15 cellular contexts compared by ENCODE assay signal in the genomic region with DNA sequence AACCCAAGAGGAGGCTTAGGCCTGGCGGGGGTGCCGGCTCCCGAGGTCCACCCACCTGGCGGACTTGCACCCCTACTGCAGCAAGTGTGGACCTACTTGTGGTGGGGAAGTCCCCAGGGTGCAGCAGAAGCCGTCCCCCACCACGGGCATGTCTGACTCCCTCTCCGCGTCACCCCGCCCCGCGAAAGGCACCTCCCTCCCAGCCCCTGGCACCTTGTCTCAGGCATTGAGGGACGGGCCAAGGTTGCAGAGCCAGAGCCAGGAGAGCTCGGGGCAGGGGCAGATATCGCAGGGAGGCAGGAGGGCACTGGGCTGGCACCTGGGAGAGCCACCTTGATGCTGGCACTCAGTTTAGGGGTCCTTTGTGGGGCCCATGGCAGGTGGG. TPM values are rescaled to one million over a fixed set of nuclear protein-coding genes. Genes with fewer than 3 reads are reported as not detected.
DNase-seq lines count a peak whose midpoint lies in the region; ATAC-seq, FAIRE-seq and TF ChIP-seq lines count a peak whose summit lies in the region.
"Had no signal": no experiment of that assay in that cellular context is flagged by ENCODE, and none has a peak within 500 bp of the region (broad histone marks: within the 10 kb centered on the region; RNA-seq: fewer than 3 reads in every experiment).

No MANE protein-coding gene starts in this region.

- no peak overlapping the region for H3K9ac ChIP-seq in GM12878 (ENCODE audit: control insufficient read depth, insufficient read depth, low read length)

- in situ Hi-C loops in GM12878 (cut with MboI), result no loop called here

- H3K9me3 ChIP-seq in GM12878 (replicated peaks; ENCODE audit: control insufficient read depth, insufficient read depth, low read length) (no peaks in the 10 kb centered on the region), upper lobe of right lung (no peaks in the 10 kb centered on the region)
- H3K9me3 ChIP-seq: esophagus squamous epithelium had no signal

- 44% methylated on average over 11 of the region's 14 CpGs for WGBS in GM12878 (ENCODE audit: insufficient coverage, insufficient replicate concordance, low lambda C conversion rate, missing lambda C conversion rate)

- no peaks in the 10 kb centered on the region for H3K9me3 Mint-ChIP-seq in activated naive CD4-positive, alpha-beta T cell treated with anti-CD3 and anti-CD28 coated beads for 36 hours
- H3K9me3 Mint-ChIP-seq in natural killer cell, result no peaks in the 10 kb centered on the region
- H3K9me3 Mint-ChIP-seq: T-helper 1 cell treated with Interleukin-12 subunit alpha and Interleukin-12 subunit beta and Interleukin-4 antibody, amounts not matched to agents 30 μg/mL and 1 μg/mL, for 36 hours had no signal

- H3K27me3 Mint-ChIP-seq in activated naive CD4-positive, alpha-beta T cell treated with anti-CD3 and anti-CD28 coated beads for 36 hours (ENCODE audit: low read depth), result peaks cover 3% of the 10 kb centered on the region
- H3K27me3 Mint-ChIP-seq in natural killer cell (ENCODE audit: low read depth in 2 of 2), result no peaks in the 10 kb centered on the region

- peak; percentile 34 for ATAC-seq in GM12878
- peak in 1 of 3 donors; percentile 54 for ATAC-seq in natural killer cell
- ATAC-seq in upper lobe of right lung, result no peak
- ATAC-seq in HG02798 (IDR thresholded peaks at IDR 0.05; ENCODE audit: poor library complexity, unreplicated experiment), result no peak
- ATAC-seq in GM19397 (IDR thresholded peaks at IDR 0.05; ENCODE audit: unreplicated experiment), result no peak
- ATAC-seq: K562 had no signal

- no peak overlapping the region for H2AFZ ChIP-seq in GM12878 (ENCODE audit: control insufficient read depth, low read depth, low read length)

- CTCF ChIA-PET in activated naive CD4-positive, alpha-beta T cell treated with anti-CD3 and anti-CD28 coated beads for 36 hours (lab: Charles Lee), result no interaction called here
- CTCF ChIA-PET in GM12878 (lab: Yijun Ruan, JAX), result no interaction called here

- peak; percentile 2 for DNase-seq in activated naive CD4-positive, alpha-beta T cell treated with anti-CD3 and anti-CD28 coated beads for 36 hours
- no peak for DNase-seq in activated naive CD4-positive, alpha-beta T cell treated with Interleukin-2 at 50 U/mL for 16 hours
- DNase-seq in GM12878 (ENCODE audit: low read depth, low spot score) (no peak), natural killer cell (peak; percentile 7), upper lobe of right lung (peak; percentile 58), amniotic stem cell (lab: John Stamatoyannopoulos, UW) (no peak)
- DNase-seq: DND-41; esophagus squamous epithelium; naive B cell; NCI-H2081; stimulated activated CD4-positive, alpha-beta T cell treated with anti-CD3 and anti-CD28 coated beads, Interleukin-12 subunit alpha, Interleukin-12 subunit beta, amount 100 ng/mL, for 4 hours had no signal

- H3K4me1 Mint-ChIP-seq in activated naive CD4-positive, alpha-beta T cell treated with anti-CD3 and anti-CD28 coated beads for 36 hours (ENCODE audit: low read depth), result no peaks in the 10 kb centered on the region
- H3K4me1 Mint-ChIP-seq in natural killer cell, result no peaks in the 10 kb centered on the region
- H3K4me1 Mint-ChIP-seq: naive B cell had no signal

- FAIRE-seq in GM12878 (lab: Jason Lieb, UNC), result no peak
- FAIRE-seq: K562 had no signal

- H3K4me1 ChIP-seq in GM12878 (ENCODE audit: control insufficient read depth, insufficient read depth, low read length), result no peaks in the 10 kb centered on the region
- H3K4me1 ChIP-seq in upper lobe of right lung, result no peaks in the 10 kb centered on the region

- TF ChIP-seq CTCF in GM12878 (IDR thresholded peaks at IDR 0.05 in 2 of 3, conservative IDR thresholded peaks at IDR 0.05 in 1 of 3; ENCODE audit: control insufficient read depth in 2 of 3, extremely low read depth in 1 of 3, insufficient read depth in 1 of 3, low read depth in 3 of 3, low read length in 3 of 3) (no peak), natural killer cell (IDR thresholded peaks at IDR 0.05) (no peak), upper lobe of right lung (IDR thresholded peaks at IDR 0.05) (no peak)

- no peaks in the 10 kb centered on the region for H4K20me1 ChIP-seq in GM12878 (ENCODE audit: control insufficient read depth, insufficient read depth)

- TF ChIP-seq RAD21 in GM12878 (IDR thresholded peaks at IDR 0.05; ENCODE audit: insufficient read depth, low read depth, low read length), result no peak

- H3K4me2 ChIP-seq in GM12878 (ENCODE audit: control insufficient read depth, insufficient read depth), result no peak overlapping the region

- RAD21 ChIA-PET in GM12878 (lab: Charles Lee; ENCODE audit: unreplicated experiment), result no interaction called here

- H3K27me3 ChIP-seq in GM12878 (replicated peaks in 1 of 2; ENCODE audit: control insufficient read depth in 2 of 2, insufficient read depth in 2 of 2, low read length in 1 of 2) (no peaks in the 10 kb centered on the region; a peak in 1 of 4 replicates), upper lobe of right lung (no peaks in the 10 kb centered on the region)

- no peak for TF ChIP-seq EP300 in GM12878 (IDR thresholded peaks at IDR 0.05; ENCODE audit: borderline replicate concordance in 1 of 2, control insufficient read depth in 1 of 2, low read depth in 2 of 2, low read length in 2 of 2)

- no peaks in the 10 kb centered on the region for H3K36me3 ChIP-seq in GM12878 (ENCODE audit: control insufficient read depth in 2 of 2, insufficient read depth in 2 of 2, low read length in 1 of 2)
- no peaks in the 10 kb centered on the region for H3K36me3 ChIP-seq in upper lobe of right lung
- H3K36me3 ChIP-seq: esophagus squamous epithelium had no signal

- BruUV-seq in GM12878 (replicated peaks; lab: Mats Ljungman, UMichigan), result no TSS peak

- TF ChIP-seq POLR2A in GM12878 (IDR thresholded peaks at IDR 0.05; ENCODE audit: low read depth, low read length), result no peak

- H3K27ac Mint-ChIP-seq in activated naive CD4-positive, alpha-beta T cell treated with anti-CD3 and anti-CD28 coated beads for 36 hours, result no peak overlapping the region
- H3K27ac Mint-ChIP-seq in natural killer cell, result no peak overlapping the region
- H3K27ac Mint-ChIP-seq: naive B cell; T-helper 1 cell treated with Interleukin-12 subunit alpha and Interleukin-12 subunit beta and Interleukin-4 antibody, amounts not matched to agents 30 μg/mL and 1 μg/mL, for 36 hours had no signal

- POLR2A ChIA-PET in GM12878 (lab: Charles Lee), result no interaction called here

- intact Hi-C loops in activated naive CD4-positive, alpha-beta T cell treated with anti-CD3 and anti-CD28 coated beads for 36 hours (cut with micrococcal nuclease), result no loop called here
- intact Hi-C loops in GM12878 (cut with micrococcal nuclease; ENCODE audit: unreplicated experiment) (no loop called here), natural killer cell (cut with micrococcal nuclease) (no loop called here), upper lobe of right lung (cut with DNase I) (no loop called here)

- H3K27ac ChIP-seq in GM12878 (ENCODE audit: control insufficient read depth, insufficient read depth) (no peak overlapping the region), upper lobe of right lung (no peak overlapping the region)
- H3K27ac ChIP-seq: esophagus squamous epithelium had no signal

- no peak overlapping the region for H3K4me3 Mint-ChIP-seq in activated naive CD4-positive, alpha-beta T cell treated with anti-CD3 and anti-CD28 coated beads for 36 hours
- no peak overlapping the region for H3K4me3 Mint-ChIP-seq in natural killer cell
- H3K4me3 Mint-ChIP-seq: naive B cell; T-helper 1 cell treated with Interleukin-12 subunit alpha and Interleukin-12 subunit beta and Interleukin-4 antibody, amounts not matched to agents 30 μg/mL and 1 μg/mL, for 36 hours had no signal

- H3K4me3 ChIP-seq in GM12878, result no peak overlapping the region
- H3K4me3 ChIP-seq in upper lobe of right lung, result no peak overlapping the region
- H3K4me3 ChIP-seq: esophagus squamous epithelium, K562 had no signal

- SMC1A ChIA-PET in GM12878 (lab: Charles Lee; ENCODE audit: uncharacterized antibody, unreplicated experiment), result no interaction called here

- H3K36me3 Mint-ChIP-seq in activated naive CD4-positive, alpha-beta T cell treated with anti-CD3 and anti-CD28 coated beads for 36 hours (ENCODE audit: low read depth), result no peaks in the 10 kb centered on the region
- no peaks in the 10 kb centered on the region for H3K36me3 Mint-ChIP-seq in natural killer cell
- H3K36me3 Mint-ChIP-seq: naive B cell had no signal

- H3K79me2 ChIP-seq in GM12878 (ENCODE audit: control insufficient read depth, insufficient read depth, low read length), result no peaks in the 10 kb centered on the region

RNA-seq across cellular contexts. Expression of a gene that starts 19.0 kb away (rescaled TPM):
- not detected for total RNA-seq in activated naive CD4-positive, alpha-beta T cell treated with anti-CD3 and anti-CD28 coated beads for 36 hours
- not detected in 2 replicates for total RNA-seq in GM12878 (2013; cell fraction: nucleolus; rRNA removed)
- total RNA-seq in GM12878 (2014; rRNA removed), result not detected in 2 replicates
- not detected in 2 replicates for total RNA-seq in GM12878 (2014; rRNA removed; fragmentation: Illumina TruSeq; extraction: Trizol)
- not detected in 2 replicates for total RNA-seq in GM12878 (2021)
- not detected for polyA plus RNA-seq in GM12878 (2011; ENCODE audit: low read depth)
- not detected in 2 replicates for polyA plus RNA-seq in GM12878 (2011; rRNA removed)
- polyA plus RNA-seq in GM12878 (2011; cell fraction: cytosol; rRNA removed), result not detected in 2 replicates
- not detected in 2 replicates for polyA plus RNA-seq in GM12878 (2011; cell fraction: nucleus; rRNA removed)
- polyA plus RNA-seq in GM12878 (2012), result not detected in 2 replicates
- not detected in 2 replicates for polyA plus RNA-seq in GM12878 (2014; fragmentation: Illumina TruSeq; extraction: Trizol)
- polyA plus RNA-seq in GM12878 (2014; fragmentation: Nextera tagmentation; extraction: Ambion mirVana), result not detected
- not detected in 2 replicates for polyA plus RNA-seq in GM12878 (2014; rRNA removed)
- not detected for polyA plus RNA-seq in GM12878 (2016; fragmentation: Nextera tagmentation; extraction: Ambion mirVana)
- polyA minus RNA-seq in GM12878 (2011; rRNA and poly(A)+ RNA removed), result not detected in 2 replicates
- polyA minus RNA-seq in GM12878 (2011; cell fraction: cytosol; rRNA and poly(A)+ RNA removed), result not detected in 2 replicates
- polyA minus RNA-seq in GM12878 (2011; cell fraction: nucleus; rRNA and poly(A)+ RNA removed), result not detected in 2 replicates
- under 1 TPM in 1 of 3 donors, not detected in 2; 0.14 TPM for total RNA-seq in natural killer cell
- total RNA-seq in upper lobe of right lung, result 0.26 TPM
- total RNA-seq: esophagus squamous epithelium, K562 had no signal
- polyA plus RNA-seq: K562 had no signal

RNA-seq across cellular contexts. Expression of a gene that starts 29.2 kb away (rescaled TPM):
- total RNA-seq in activated naive CD4-positive, alpha-beta T cell treated with anti-CD3 and anti-CD28 coated beads for 36 hours, result not detected
- not detected in 2 replicates for total RNA-seq in GM12878 (2013; cell fraction: nucleolus; rRNA removed)
- total RNA-seq in GM12878 (2014; rRNA removed), result not detected in 2 replicates
- not detected in 2 replicates for total RNA-seq in GM12878 (2014; rRNA removed; fragmentation: Illumina TruSeq; extraction: Trizol)
- not detected in 2 replicates for total RNA-seq in GM12878 (2021)
- not detected for polyA plus RNA-seq in GM12878 (2011; ENCODE audit: low read depth)
- 0.03 TPM in 1 of 2 replicates, not detected in the other for polyA plus RNA-seq in GM12878 (2011; rRNA removed)
- polyA plus RNA-seq in GM12878 (2011; cell fraction: cytosol; rRNA removed), result 0.06 TPM in 1 of 2 replicates, not detected in the other
- 0.07 TPM in 1 of 2 replicates, not detected in the other for polyA plus RNA-seq in GM12878 (2011; cell fraction: nucleus; rRNA removed)
- not detected in 2 replicates for polyA plus RNA-seq in GM12878 (2012)
- polyA plus RNA-seq in GM12878 (2014; fragmentation: Illumina TruSeq; extraction: Trizol), result not detected in 2 replicates
- not detected for polyA plus RNA-seq in GM12878 (2014; fragmentation: Nextera tagmentation; extraction: Ambion mirVana)
- not detected in 2 replicates for polyA plus RNA-seq in GM12878 (2014; rRNA removed)
- polyA plus RNA-seq in GM12878 (2016; fragmentation: Nextera tagmentation; extraction: Ambion mirVana), result not detected
- polyA minus RNA-seq in GM12878 (2011; rRNA and poly(A)+ RNA removed), result not detected in 2 replicates
- not detected in 2 replicates for polyA minus RNA-seq in GM12878 (2011; cell fraction: cytosol; rRNA and poly(A)+ RNA removed)
- not detected in 2 replicates for polyA minus RNA-seq in GM12878 (2011; cell fraction: nucleus; rRNA and poly(A)+ RNA removed)
- not detected for total RNA-seq in natural killer cell
- total RNA-seq in upper lobe of right lung, result 22.2 TPM
- total RNA-seq: K562 had no signal

RNA-seq across cellular contexts. Expression of a gene that starts 56.6 kb away (rescaled TPM):
- total RNA-seq in activated naive CD4-positive, alpha-beta T cell treated with anti-CD3 and anti-CD28 coated beads for 36 hours, result not detected
- not detected in 2 replicates for total RNA-seq in GM12878 (2013; cell fraction: nucleolus; rRNA removed)
- total RNA-seq in GM12878 (2014; rRNA removed) (not detected in 2 replicates), GM12878 (2014; rRNA removed; fragmentation: Illumina TruSeq; extraction: Trizol) (not detected in 2 replicates), GM12878 (2021) (0.18 and 0.19 TPM in 2 replicates), natural killer cell (not detected), upper lobe of right lung (not detected)
- not detected for polyA plus RNA-seq in GM12878 (2011; ENCODE audit: low read depth)
- polyA plus RNA-seq in GM12878 (2011; rRNA removed) (not detected in 2 replicates), GM12878 (2014; fragmentation: Illumina TruSeq; extraction: Trizol) (not detected in 2 replicates), GM12878 (2014; fragmentation: Nextera tagmentation; extraction: Ambion mirVana) (not detected), GM12878 (2014; rRNA removed) (not detected in 2 replicates), GM12878 (2016; fragmentation: Nextera tagmentation; extraction: Ambion mirVana) (not detected)
- polyA plus RNA-seq in GM12878 (2011; cell fraction: cytosol; rRNA removed), result not detected in 2 replicates
- polyA plus RNA-seq in GM12878 (2011; cell fraction: nucleus; rRNA removed), result not detected in 2 replicates
- not detected in 2 replicates for polyA plus RNA-seq in GM12878 (2012)
- polyA minus RNA-seq in GM12878 (2011; rRNA and poly(A)+ RNA removed), result not detected in 2 replicates
- not detected in 2 replicates for polyA minus RNA-seq in GM12878 (2011; cell fraction: cytosol; rRNA and poly(A)+ RNA removed)
- not detected in 2 replicates for polyA minus RNA-seq in GM12878 (2011; cell fraction: nucleus; rRNA and poly(A)+ RNA removed)
- total RNA-seq: esophagus squamous epithelium had no signal
- polyA plus RNA-seq: K562 had no signal

Comparison
In these comparisons a context has a peak if more than half of its experiments do, and no peak if none do; other contexts are left out.
1. DNase-seq: peak in activated naive CD4-positive, alpha-beta T cell treated with anti-CD3 and anti-CD28 coated beads for 36 hours (single experiment), natural killer cell (single experiment) and upper lobe of right lung (single experiment); none in activated naive CD4-positive, alpha-beta T cell treated with Interleukin-2 at 50 U/mL for 16 hours (single experiment), GM12878 (single experiment) and amniotic stem cell (single experiment).
2. RNA of a gene that starts 29.2 kb away (total RNA-seq): 22.2 TPM in upper lobe of right lung (single experiment); not detected in activated naive CD4-positive, alpha-beta T cell treated with anti-CD3 and anti-CD28 coated beads for 36 hours, not detected in GM12878 and not detected in natural killer cell; every median in the first group is over 10 times any median in the second.